Comparison of ENCODE assay signal across 11 cellular contexts in the genomic region with DNA sequence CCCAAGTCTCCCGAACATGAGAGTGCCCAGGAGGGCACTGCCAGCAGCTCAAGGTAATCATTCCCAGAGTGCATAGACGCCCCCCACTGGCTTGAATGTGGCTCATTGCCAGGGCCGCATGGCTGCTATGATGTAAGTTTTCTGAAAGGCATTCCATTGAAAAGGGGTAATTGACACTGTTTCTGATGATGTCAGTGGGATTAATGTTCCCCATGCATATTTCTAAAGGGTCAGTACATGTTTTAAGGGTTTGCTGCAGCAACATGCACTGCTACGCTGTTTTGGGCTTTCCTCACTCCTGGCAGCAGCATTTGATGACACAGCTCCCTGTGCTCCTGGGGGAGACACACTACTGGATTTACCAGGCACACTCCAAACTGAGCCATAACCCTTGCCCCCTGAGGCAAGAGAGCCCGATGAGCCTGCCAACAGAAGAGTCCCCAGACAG. TPM values are rescaled to one million over a fixed set of nuclear protein-coding genes. Genes with fewer than 3 reads are reported as not detected.
A peak's percentile ranks its signal among the peaks of the same experiment; 100 is the strongest.
DNase-seq lines count a peak whose midpoint lies in the region; ATAC-seq and TF ChIP-seq lines count a peak whose summit lies in the region.
"Had no signal": no experiment of that assay in that cellular context is flagged by ENCODE, and none has a peak within 500 bp of the region (broad histone marks: within the 10 kb centered on the region; RNA-seq: fewer than 3 reads in every experiment).

No MANE protein-coding gene starts in this region.

- no peaks in the 10 kb centered on the region for H3K4me1 ChIP-seq in naive thymus-derived CD4-positive, alpha-beta T cell (ENCODE audit: control insufficient read depth in 2 of 2, insufficient read depth in 2 of 2, low read length in 2 of 2)
- H3K4me1 ChIP-seq: BLaER1 had no signal

- H3K36me3 ChIP-seq in naive thymus-derived CD4-positive, alpha-beta T cell (ENCODE audit: control insufficient read depth in 2 of 3, insufficient read depth in 3 of 3, low read length in 3 of 3): no peaks in the 10 kb centered on the region
- H3K36me3 ChIP-seq: BLaER1 had no signal

- H3K27me3 Mint-ChIP-seq in naive thymus-derived CD4-positive, alpha-beta T cell: peaks cover 14 to 19% (median 16%) of the 10 kb centered on the region in 5 donors

- H3K27me3 ChIP-seq in naive thymus-derived CD4-positive, alpha-beta T cell (ENCODE audit: control insufficient read depth in 2 of 2, insufficient read depth in 2 of 2, low read length in 2 of 2): no peaks in the 10 kb centered on the region
- H3K27me3 ChIP-seq: BLaER1 had no signal

- no peak overlapping the region for H3K27ac Mint-ChIP-seq in naive thymus-derived CD4-positive, alpha-beta T cell
- H3K27ac Mint-ChIP-seq: activated T-cell treated with anti-CD3 and anti-CD28 coated beads, Interleukin-2, amount 50 U/mL, for 72 hours had no signal

- no peak overlapping the region for H3K4me3 ChIP-seq in NB4 (ENCODE audit: low read depth, low read length)
- no peak overlapping the region for H3K4me3 ChIP-seq in lower leg skin (ENCODE audit: low read depth, poor library complexity, severe bottlenecking)
- no peak overlapping the region for H3K4me3 ChIP-seq in naive thymus-derived CD4-positive, alpha-beta T cell (ENCODE audit: low read length)
- H3K4me3 ChIP-seq: BLaER1 had no signal

- TF ChIP-seq POLR2A in NB4 (IDR thresholded peaks at IDR 0.05; ENCODE audit: extremely low read depth, insufficient read length) (no peak), lower leg skin (IDR thresholded peaks at IDR 0.05) (no peak)

- H3K36me3 Mint-ChIP-seq in naive thymus-derived CD4-positive, alpha-beta T cell: no peaks in the 10 kb centered on the region

- H3K4me3 Mint-ChIP-seq in naive thymus-derived CD4-positive, alpha-beta T cell: no peak overlapping the region
- H3K4me3 Mint-ChIP-seq: activated T-cell treated with anti-CD3 and anti-CD28 coated beads, Interleukin-2, amount 50 U/mL, for 72 hours had no signal

- H3K4me1 Mint-ChIP-seq in naive thymus-derived CD4-positive, alpha-beta T cell: no peaks in the 10 kb centered on the region

- intact Hi-C loops in lower leg skin (cut with DNase I; ENCODE audit: low total_unique reads): no loop called here
- intact Hi-C loops in naive thymus-derived CD4-positive, alpha-beta T cell (cut with micrococcal nuclease): no loop called here

- no peak overlapping the region for H3K27ac ChIP-seq in naive thymus-derived CD4-positive, alpha-beta T cell (ENCODE audit: low read depth, low read length)
- H3K27ac ChIP-seq: BLaER1 had no signal

- POLR2A ChIA-PET in naive thymus-derived CD4-positive, alpha-beta T cell (lab: Charles Lee): no interaction called here

- H3K9me3 ChIP-seq in naive thymus-derived CD4-positive, alpha-beta T cell (ENCODE audit: control insufficient read depth in 2 of 3, low read length in 3 of 3): no peaks in the 10 kb centered on the region
- H3K9me3 ChIP-seq: BLaER1 had no signal

- DNase-seq in AG08395 (ENCODE audit: low spot score) (peak; percentile 23), NB4 (ENCODE audit: low read depth) (peak; percentile 16), dedifferentiated amniotic fluid mesenchymal stem cell (ENCODE audit: extremely low spot score) (peak; percentile 26), lower leg skin (ENCODE audit: low spot score in 2 of 2) (peak; percentile 33 to 86)
- DNase-seq in naive thymus-derived CD4-positive, alpha-beta T cell: no peak
- no peak for DNase-seq in stimulated activated CD4-positive, alpha-beta T cell treated with anti-CD3 and anti-CD28 coated beads, Interleukin-4, amount 100 ng/mL, for 1 hour
- DNase-seq: activated T-cell treated with anti-CD3 and anti-CD28 coated beads, Interleukin-2, amount 50 U/mL, for 72 hours had no signal

- CTCF ChIA-PET in naive thymus-derived CD4-positive, alpha-beta T cell (lab: Charles Lee): no interaction called here

- peak; percentile 6 for TF ChIP-seq CTCF in NB4 (IDR thresholded peaks at IDR 0.05; ENCODE audit: low read depth, low read length)
- TF ChIP-seq CTCF in lower leg skin (IDR thresholded peaks at IDR 0.05): no peak

- ATAC-seq in GM21381 (IDR thresholded peaks at IDR 0.05; ENCODE audit: unreplicated experiment) (no peak), HG02852 (IDR thresholded peaks at IDR 0.05; ENCODE audit: unreplicated experiment) (no peak)
- no peak for ATAC-seq in naive thymus-derived CD4-positive, alpha-beta T cell
- ATAC-seq: activated T-cell treated with anti-CD3 and anti-CD28 coated beads, Interleukin-2, amount 50 U/mL, for 72 hours had no signal

- no peaks in the 10 kb centered on the region for H3K9me3 Mint-ChIP-seq in naive thymus-derived CD4-positive, alpha-beta T cell
- H3K9me3 Mint-ChIP-seq: activated T-cell treated with anti-CD3 and anti-CD28 coated beads, Interleukin-2, amount 50 U/mL, for 72 hours had no signal

- WGBS in lower leg skin, 2 donors: 38 to 42% methylated on average over 5 of the region's 5 CpGs

RNA-seq across cellular contexts. Expression of gene KIAA2012, which starts 36.7 kb away (rescaled TPM):
- not detected for total RNA-seq in lower leg skin
- not detected for total RNA-seq in naive thymus-derived CD4-positive, alpha-beta T cell
- polyA plus RNA-seq in naive thymus-derived CD4-positive, alpha-beta T cell: not detected
- total RNA-seq: activated T-cell treated with anti-CD3 and anti-CD28 coated beads, Interleukin-2, amount 50 U/mL, for 72 hours; NCI-H460 had no signal

Comparison
In these comparisons a context has a peak if more than half of its experiments do, and no peak if none do; other contexts are left out.
1. DNase-seq: peak in AG08395 (single experiment), NB4 (single experiment), dedifferentiated amniotic fluid mesenchymal stem cell (single experiment) and lower leg skin (2 of 2); none in naive thymus-derived CD4-positive, alpha-beta T cell (0 of 9) and stimulated activated CD4-positive, alpha-beta T cell treated with anti-CD3 and anti-CD28 coated beads, Interleukin-4, amount 100 ng/mL, for 1 hour (single experiment).